14 cellular contexts compared by ENCODE assay signal in genomic region chr2:46325178-46325928, GRCh38. TPM values are rescaled to one million over a fixed set of nuclear protein-coding genes. Genes with fewer than 3 reads are reported as not detected.
DNase-seq lines count a peak whose midpoint lies in the region; ATAC-seq and TF ChIP-seq lines count a peak whose summit lies in the region.
"Had no signal": no experiment of that assay in that cellular context is flagged by ENCODE, and none has a peak within 500 bp of the region (broad histone marks: within the 10 kb centered on the region; RNA-seq: fewer than 3 reads in every experiment).

No MANE protein-coding gene starts in this region.

- H3K27me3 ChIP-seq in left ventricle myocardium inferior (ENCODE audit: low read depth) (no peaks in the 10 kb centered on the region), uterus (no peaks in the 10 kb centered on the region), esophagus squamous epithelium (no peaks in the 10 kb centered on the region)

- DNase-seq in left ventricle myocardium inferior (no peak), cardiac septum (ENCODE audit: low spot score) (no peak), MCF 10A (ENCODE audit: unreplicated experiment) (peak; percentile 81), kidney tubule cell (ENCODE audit: low spot score) (peak; percentile 70), uterus (no peak), esophagus squamous epithelium (lab: John Stamatoyannopoulos, UW) (no peak)
- DNase-seq in activated CD4-positive, alpha-beta T cell treated with anti-CD3 and anti-CD28 coated beads, Interleukin-2, amount 10 ng/mL, durations not matched to agents 7 days and 5 days: no peak
- DNase-seq: activated CD4-positive, alpha-beta T cell treated with anti-CD3 and anti-CD28 coated beads for 4 hours; activated naive CD8-positive, alpha-beta T cell treated with anti-CD3 and anti-CD28 coated beads, Interleukin-2, amount 10 ng/mL, durations not matched to agents 7 days and 5 days; activated T-cell treated with anti-CD3 and anti-CD28 coated beads, Interleukin-2, amount 50 U/mL, for 1 hour; NCI-H1092; NCI-H2171 treated with DMSO at 0.1 percent for 48 hours; stimulated activated naive CD8-positive, alpha-beta T cell treated with anti-CD3 and anti-CD28 coated beads, Interleukin-15, Interleukin-2, amounts not matched to agents 100 U/mL and 50 U/mL, for 24 hours had no signal

- CTCF ChIA-PET in MCF 10A (lab: Yijun Ruan, JAX): interaction anchor here (1.1 to 1.6 kb wide), 3 partner anchors 8 to 28 kb away, joined by 3 to 5 read pairs (median 3); no protein-coding TSS in a partner anchor
- CTCF ChIA-PET in activated CD4-positive, alpha-beta T cell treated with anti-CD3 and anti-CD28 coated beads, Interleukin-2, amount 10 ng/mL, durations not matched to agents 7 days and 5 days (lab: Charles Lee): interaction anchor here (0.8 kb wide), 1 partner anchor 8 kb away, joined by 3 read pairs; no protein-coding TSS in a partner anchor

- H3K4me1 Mint-ChIP-seq in MCF 10A (ENCODE audit: insufficient read depth, unreplicated experiment): peaks cover 65% of the 10 kb centered on the region
- peaks cover 14% of the 10 kb centered on the region for H3K4me1 Mint-ChIP-seq in activated CD4-positive, alpha-beta T cell treated with anti-CD3 and anti-CD28 coated beads, Interleukin-2, amount 10 ng/mL, durations not matched to agents 7 days and 5 days

- H3K9me3 ChIP-seq in left ventricle myocardium inferior (replicated peaks) (no peaks in the 10 kb centered on the region), uterus (no peaks in the 10 kb centered on the region), esophagus squamous epithelium (no peaks in the 10 kb centered on the region)

- no TSS peak for BruUV-seq in MCF 10A (replicated peaks; lab: Mats Ljungman, UMichigan)

- no peaks in the 10 kb centered on the region for H3K9me3 Mint-ChIP-seq in MCF 10A (ENCODE audit: unreplicated experiment)
- H3K9me3 Mint-ChIP-seq in activated CD4-positive, alpha-beta T cell treated with anti-CD3 and anti-CD28 coated beads, Interleukin-2, amount 10 ng/mL, durations not matched to agents 7 days and 5 days: no peaks in the 10 kb centered on the region
- H3K9me3 Mint-ChIP-seq: activated naive CD8-positive, alpha-beta T cell treated with anti-CD3 and anti-CD28 coated beads, Interleukin-2, amount 10 ng/mL, durations not matched to agents 7 days and 5 days had no signal

- 75% methylated on average over 5 to 6 of the region's 6 CpGs for WGBS in esophagus squamous epithelium, 2 donors

- peaks cover 10% of the 10 kb centered on the region for H3K36me3 Mint-ChIP-seq in MCF 10A (ENCODE audit: insufficient read depth, unreplicated experiment)
- H3K36me3 Mint-ChIP-seq in activated CD4-positive, alpha-beta T cell treated with anti-CD3 and anti-CD28 coated beads, Interleukin-2, amount 10 ng/mL, durations not matched to agents 7 days and 5 days (ENCODE audit: low read depth): no peaks in the 10 kb centered on the region

- H3K4me3 ChIP-seq in left ventricle myocardium inferior: no peak overlapping the region
- no peak overlapping the region for H3K4me3 ChIP-seq in uterus
- H3K4me3 ChIP-seq in esophagus squamous epithelium: no peak overlapping the region

- H3K27me3 Mint-ChIP-seq in MCF 10A (ENCODE audit: insufficient read depth, unreplicated experiment): no peaks in the 10 kb centered on the region
- peaks cover 15% of the 10 kb centered on the region for H3K27me3 Mint-ChIP-seq in activated CD4-positive, alpha-beta T cell treated with anti-CD3 and anti-CD28 coated beads, Interleukin-2, amount 10 ng/mL, durations not matched to agents 7 days and 5 days

- H3K4me3 Mint-ChIP-seq in MCF 10A (ENCODE audit: unreplicated experiment): peak overlapping the region; percentile 42
- no peak overlapping the region for H3K4me3 Mint-ChIP-seq in activated CD4-positive, alpha-beta T cell treated with anti-CD3 and anti-CD28 coated beads, Interleukin-2, amount 10 ng/mL, durations not matched to agents 7 days and 5 days
- H3K4me3 Mint-ChIP-seq: activated naive CD8-positive, alpha-beta T cell treated with anti-CD3 and anti-CD28 coated beads, Interleukin-2, amount 10 ng/mL, durations not matched to agents 7 days and 5 days had no signal

- ATAC-seq in HG03378 (IDR thresholded peaks at IDR 0.05; ENCODE audit: unreplicated experiment): no peak
- ATAC-seq: stimulated activated naive CD8-positive, alpha-beta T cell treated with anti-CD3 and anti-CD28 coated beads, Interleukin-15, Interleukin-2, amounts not matched to agents 100 U/mL and 50 U/mL, for 24 hours had no signal

- intact Hi-C loops in left ventricle myocardium inferior (cut with micrococcal nuclease) (no loop called here), cardiac septum (cut with DNase I) (no loop called here), MCF 10A (cut with micrococcal nuclease) (no loop called here), uterus (cut with DNase I; ENCODE audit: low total_unique reads) (no loop called here), esophagus squamous epithelium (cut with DNase I) (no loop called here)

- POLR2A ChIA-PET in MCF 10A (lab: Yijun Ruan, JAX): interaction anchor here (0.7 to 4.5 kb wide), 12 partner anchors 8 to 252 kb away, joined by 3 to 24 read pairs (median 5); partner anchors contain the start of gene EPAS1
- POLR2A ChIA-PET in activated CD4-positive, alpha-beta T cell treated with anti-CD3 and anti-CD28 coated beads, Interleukin-2, amount 10 ng/mL, durations not matched to agents 7 days and 5 days (lab: Charles Lee): no interaction called here

- H3K4me1 ChIP-seq in left ventricle myocardium inferior (peaks cover 100% of the 10 kb centered on the region), uterus (peaks cover 12 to 14% of the 10 kb centered on the region in 2 donors), esophagus squamous epithelium (peaks cover 21 to 97% (median 54%) of the 10 kb centered on the region in 3 donors)

- TF ChIP-seq POLR2A in uterus (IDR thresholded peaks at IDR 0.05) (no peak), esophagus squamous epithelium (IDR thresholded peaks at IDR 0.05) (no peak)

- H3K27ac ChIP-seq in left ventricle myocardium inferior (replicated peaks) (peak overlapping the region; percentile 87), uterus (peak overlapping the region; percentile 74 to 82), esophagus squamous epithelium (peak overlapping the region in 1 of 4 donors; percentile 20)

- H3K36me3 ChIP-seq in left ventricle myocardium inferior: no peaks in the 10 kb centered on the region
- H3K36me3 ChIP-seq in uterus: no peaks in the 10 kb centered on the region
- H3K36me3 ChIP-seq in esophagus squamous epithelium: no peaks in the 10 kb centered on the region

- TF ChIP-seq CTCF in left ventricle myocardium inferior (IDR thresholded peaks at IDR 0.05; ENCODE audit: borderline replicate concordance) (no peak), MCF 10A (IDR thresholded peaks at IDR 0.05; ENCODE audit: unreplicated experiment) (no peak), uterus (IDR thresholded peaks at IDR 0.05) (no peak), esophagus squamous epithelium (IDR thresholded peaks at IDR 0.05) (no peak)

- H3K27ac Mint-ChIP-seq in MCF 10A (ENCODE audit: low read depth, unreplicated experiment): peak overlapping the region; percentile 91
- no peak overlapping the region for H3K27ac Mint-ChIP-seq in activated CD4-positive, alpha-beta T cell treated with anti-CD3 and anti-CD28 coated beads, Interleukin-2, amount 10 ng/mL, durations not matched to agents 7 days and 5 days
- H3K27ac Mint-ChIP-seq: activated naive CD8-positive, alpha-beta T cell treated with anti-CD3 and anti-CD28 coated beads, Interleukin-2, amount 10 ng/mL, durations not matched to agents 7 days and 5 days had no signal

RNA-seq across cellular contexts. Expression of gene EPAS1, which starts 28.1 kb away (rescaled TPM):
- 205 TPM for total RNA-seq in left ventricle myocardium inferior
- total RNA-seq in cardiac septum: 139 TPM
- 146 and 200 TPM in 2 replicates for total RNA-seq in MCF 10A (2022)
- 100 to 1,000 TPM in 3 of 4 donors, 10 to 100 TPM in 1; 35.0 to 465 (median 202) TPM for total RNA-seq in uterus
- total RNA-seq in esophagus squamous epithelium: 100 to 1,000 TPM in 2 of 4 donors, 10 to 100 TPM in 2; 86.7 to 151 (median 105) TPM
- 1 to 10 TPM; 6.9 to 7.9 TPM for total RNA-seq in activated CD4-positive, alpha-beta T cell treated with anti-CD3 and anti-CD28 coated beads, Interleukin-2, amount 10 ng/mL, durations not matched to agents 7 days and 5 days

Comparison
In these comparisons a context has a peak if more than half of its experiments do, and no peak if none do; other contexts are left out.
1. DNase-seq: peak in MCF 10A (single experiment) and kidney tubule cell (single experiment); none in left ventricle myocardium inferior (single experiment), cardiac septum (single experiment), uterus (0 of 2), esophagus squamous epithelium (single experiment) and activated CD4-positive, alpha-beta T cell treated with anti-CD3 and anti-CD28 coated beads, Interleukin-2, amount 10 ng/mL, durations not matched to agents 7 days and 5 days (single experiment).
2. RNA of gene EPAS1, which starts 28.1 kb away (total RNA-seq): 35.0 to 465 TPM in uterus, 205 TPM in left ventricle myocardium inferior (single experiment), 146 to 200 TPM in MCF 10A, 139 TPM in cardiac septum (single experiment) and 86.7 to 151 TPM in esophagus squamous epithelium; 6.9 to 7.9 TPM in activated CD4-positive, alpha-beta T cell treated with anti-CD3 and anti-CD28 coated beads, Interleukin-2, amount 10 ng/mL, durations not matched to agents 7 days and 5 days; every median in the first group is over 4 times any median in the second.